In the genomic region with DNA sequence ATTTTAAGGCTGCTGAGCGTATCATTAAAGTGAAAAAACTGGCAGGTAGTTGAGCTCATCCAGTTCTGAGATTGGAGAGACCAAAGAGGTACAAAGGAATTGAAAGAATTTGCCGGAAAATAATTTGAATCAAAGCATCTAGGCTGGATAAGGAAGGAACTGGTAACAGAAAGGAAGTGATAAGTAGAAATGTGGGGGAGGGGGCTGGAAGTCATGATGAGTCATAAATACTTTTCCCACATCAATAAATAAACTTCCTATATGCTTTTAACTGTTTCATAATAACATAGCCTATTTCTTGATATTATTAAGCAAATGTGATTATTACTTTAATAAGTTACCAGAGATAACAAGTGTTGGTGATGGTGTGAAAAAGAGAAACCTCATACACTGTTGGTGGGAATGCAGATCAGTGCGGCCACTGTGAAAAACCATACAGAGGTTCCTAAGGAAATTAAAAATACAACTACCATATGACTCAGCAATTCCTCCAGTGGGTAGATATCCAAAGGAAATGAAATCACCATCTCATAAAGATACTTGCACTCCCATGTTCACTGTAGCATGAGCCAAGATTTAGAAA, we compare ENCODE assay signal across 1 cellular context.
TF ChIP-seq lines count a peak whose summit lies in the region.

No MANE protein-coding gene starts in this region.

TF ChIP-seq in K562, 482 proteins besides CTCF, POLR2A, EP300 and RAD21 (continued from another document):
- TF ChIP-seq EWSR1 (IDR thresholded peaks at IDR 0.05; ENCODE audit: borderline replicate concordance, low read depth, partially characterized antibody): no peak
TF ChIP-seq in K562: peak in this region for 11.
